8 cellular contexts compared by ENCODE assay signal in the genomic region with DNA sequence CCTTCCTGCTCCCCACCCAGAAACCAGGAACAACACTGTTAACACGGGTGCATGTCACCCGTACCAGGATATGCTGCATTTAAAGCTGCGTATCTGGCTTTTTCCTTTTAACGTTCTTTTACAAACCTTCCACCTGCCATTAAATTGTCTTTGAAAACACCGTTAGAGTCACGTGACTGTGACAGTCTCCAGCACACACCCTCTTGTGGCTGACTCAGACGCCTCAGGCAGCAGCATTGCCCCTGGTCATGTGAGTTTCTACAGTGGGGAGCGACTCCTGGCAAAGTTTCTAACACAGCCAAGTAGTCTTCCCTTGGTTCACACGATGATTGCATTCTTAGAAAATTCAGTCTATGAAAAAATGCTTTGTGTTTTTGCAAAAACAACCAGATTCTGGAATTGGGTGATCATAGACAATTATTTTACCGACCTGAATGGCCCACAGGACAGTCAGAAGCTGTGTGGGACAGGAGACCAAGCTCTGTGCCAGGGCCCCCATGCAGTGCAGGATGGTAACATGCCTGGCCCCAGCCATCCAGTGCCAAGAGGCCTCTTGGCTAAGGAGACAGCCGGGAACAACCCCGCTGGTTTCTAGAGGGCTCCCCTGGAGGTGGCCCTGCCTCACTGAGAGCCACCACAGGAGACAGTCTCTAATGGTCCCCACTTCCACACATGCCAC.
DNase-seq lines count a peak whose midpoint lies in the region; ATAC-seq, FAIRE-seq and TF ChIP-seq lines count a peak whose summit lies in the region.

No MANE protein-coding gene starts in this region.

- H3K9me3 ChIP-seq in left lung, result no peaks in the 10 kb centered on the region

- intact Hi-C loops in left lung (cut with DNase I), result no loop called here

- TF ChIP-seq CTCF in D721Med (IDR thresholded peaks at IDR 0.05; ENCODE audit: insufficient read depth, missing control alignments) (peak; percentile 29), left lung (IDR thresholded peaks at IDR 0.05) (no peak)

- H3K36me3 ChIP-seq in left lung, result peaks cover 0 to 15% of the 10 kb centered on the region in 2 donors

- no peaks in the 10 kb centered on the region for H3K27me3 ChIP-seq in left lung

- H3K27ac ChIP-seq in caudate nucleus (ENCODE audit: low read depth, low read length), result peak overlapping the region; percentile 71
- no peak overlapping the region for H3K27ac ChIP-seq in left lung

- FAIRE-seq in D721Med (lab: Jason Lieb, UNC), result no peak

- H3K4me1 ChIP-seq in left lung, result no peaks in the 10 kb centered on the region

- DNase-seq in D721Med (ENCODE audit: insufficient read length, low spot score), result no peak
- DNase-seq in HCEC 1CT, result peak; percentile 23
- peak; percentile 77 for DNase-seq in RPMI7951 (ENCODE audit: low read depth)
- DNase-seq in caudate nucleus (lab: John Stamatoyannopoulos, UW), result peak in 54 of 61 donors; percentile 10 to 92 (median 50)
- DNase-seq in left lung, result peak in 1 of 2 donors; percentile 57
- no peak for DNase-seq in left lobe of liver (ENCODE audit: low spot score)

- ATAC-seq in left lung (peak; percentile 72), HG03469 (IDR thresholded peaks at IDR 0.05; ENCODE audit: unreplicated experiment) (no peak), GM18858 (IDR thresholded peaks at IDR 0.05; ENCODE audit: unreplicated experiment) (no peak), left lobe of liver (no peak)

- no peak overlapping the region for H3K4me3 ChIP-seq in left lung

Comparison
In these comparisons a context has a peak if more than half of its experiments do, and no peak if none do; other contexts are left out.
1. DNase-seq: peak in HCEC 1CT (single experiment), RPMI7951 (single experiment) and caudate nucleus (54 of 61); none in D721Med (single experiment) and left lobe of liver (single experiment).